Comparison of ENCODE assay signal across 8 cellular contexts in genomic region chr19:54209748-54210494, GRCh38. TPM values are rescaled to one million over a fixed set of nuclear protein-coding genes. Genes with fewer than 3 reads are reported as not detected.
DNase-seq lines count a peak whose midpoint lies in the region; ATAC-seq and TF ChIP-seq lines count a peak whose summit lies in the region.

No MANE protein-coding gene starts in this region.

- peaks cover 66% of the 10 kb centered on the region for H3K4me1 Mint-ChIP-seq in activated naive CD4-positive, alpha-beta T cell treated with anti-CD3 and anti-CD28 coated beads for 36 hours (ENCODE audit: low read depth)
- peaks cover 64% of the 10 kb centered on the region for H3K4me1 Mint-ChIP-seq in activated T-cell treated with anti-CD3 and anti-CD28 coated beads, Interleukin-2, amount 50 U/mL, for 4 hours (ENCODE audit: low read depth)
- H3K4me1 Mint-ChIP-seq in nephron = peaks cover 41% of the 10 kb centered on the region

- H3K36me3 ChIP-seq in MM.1S (replicated peaks; ENCODE audit: insufficient read depth, low read length) = peaks cover 16% of the 10 kb centered on the region

- peaks cover 50% of the 10 kb centered on the region for H4K20me1 ChIP-seq in MM.1S (ENCODE audit: insufficient read depth, low read length)

- no peak overlapping the region for H3K4me3 Mint-ChIP-seq in activated naive CD4-positive, alpha-beta T cell treated with anti-CD3 and anti-CD28 coated beads for 36 hours
- H3K4me3 Mint-ChIP-seq in activated T-cell treated with anti-CD3 and anti-CD28 coated beads, Interleukin-2, amount 50 U/mL, for 4 hours = peak overlapping the region; percentile 1
- peak overlapping the region; percentile 5 to 69 (median 36) for H3K4me3 Mint-ChIP-seq in nephron

- H3K4me1 ChIP-seq in MM.1S (ENCODE audit: low read length) = peaks cover 9% of the 10 kb centered on the region; the same call in 1 of the 2 replicates

- no peak overlapping the region for H3K4me2 ChIP-seq in MM.1S (ENCODE audit: low read depth, low read length)

- no peak overlapping the region for H3K27ac ChIP-seq in MM.1S (ENCODE audit: low read length)

- CTCF ChIA-PET in activated naive CD4-positive, alpha-beta T cell treated with anti-CD3 and anti-CD28 coated beads for 36 hours (lab: Charles Lee) = interaction anchor here (0.7 kb wide), 1 partner anchor 98 kb away, joined by 7 read pairs; no protein-coding TSS in a partner anchor

- no peaks in the 10 kb centered on the region for H3K27me3 ChIP-seq in MM.1S (replicated peaks; ENCODE audit: insufficient read depth, low read length)

- peak overlapping the region; percentile 73 for H3K27ac Mint-ChIP-seq in activated naive CD4-positive, alpha-beta T cell treated with anti-CD3 and anti-CD28 coated beads for 36 hours
- H3K27ac Mint-ChIP-seq in nephron = peak overlapping the region; percentile 73 to 93 (median 84)

- no peak for DNase-seq in activated naive CD4-positive, alpha-beta T cell treated with anti-CD3 and anti-CD28 coated beads for 36 hours
- DNase-seq in activated naive CD4-positive, alpha-beta T cell treated with Interleukin-2 at 50 U/mL for 16 hours = no peak
- peak; percentile 66 for DNase-seq in NCI-H2171 treated with DMSO at 0.1 percent for 48 hours (lab: John Stamatoyannopoulos, UW)
- no peak for DNase-seq in activated T-cell treated with anti-CD3 and anti-CD28 coated beads, Interleukin-2, amount 50 U/mL, for 4 hours
- DNase-seq in fibroblast of the aortic adventitia (ENCODE audit: low read depth) = peak; percentile 97
- no peak for DNase-seq in MM.1S

- H3K27me3 Mint-ChIP-seq in activated naive CD4-positive, alpha-beta T cell treated with anti-CD3 and anti-CD28 coated beads for 36 hours (ENCODE audit: low read depth) = no peaks in the 10 kb centered on the region
- H3K27me3 Mint-ChIP-seq in activated T-cell treated with anti-CD3 and anti-CD28 coated beads, Interleukin-2, amount 50 U/mL, for 4 hours (ENCODE audit: low read depth) = no peaks in the 10 kb centered on the region
- no peaks in the 10 kb centered on the region for H3K27me3 Mint-ChIP-seq in nephron (ENCODE audit: low read depth)

- H3K9me3 ChIP-seq in MM.1S (replicated peaks; ENCODE audit: insufficient read depth, low read length) = no peaks in the 10 kb centered on the region

- TF ChIP-seq CTCF in fibroblast of the aortic adventitia (IDR thresholded peaks at IDR 0.05; ENCODE audit: insufficient read depth, low read length) (no peak), nephron (IDR thresholded peaks at IDR 0.05; ENCODE audit: unreplicated experiment in 3 of 3) (no peak), MM.1S (IDR thresholded peaks at IDR 0.05; ENCODE audit: low read length) (no peak)

- intact Hi-C loops in activated naive CD4-positive, alpha-beta T cell treated with anti-CD3 and anti-CD28 coated beads for 36 hours (cut with micrococcal nuclease) = loop anchor here (2.0 to 5.0 kb wide), 2 partner anchors 19 to 343 kb away; partner anchors contain the start of genes MYADM and TSEN34

- peaks cover 61% of the 10 kb centered on the region for H3K36me3 Mint-ChIP-seq in activated naive CD4-positive, alpha-beta T cell treated with anti-CD3 and anti-CD28 coated beads for 36 hours (ENCODE audit: low read depth)
- peaks cover 35% of the 10 kb centered on the region for H3K36me3 Mint-ChIP-seq in activated T-cell treated with anti-CD3 and anti-CD28 coated beads, Interleukin-2, amount 50 U/mL, for 4 hours (ENCODE audit: insufficient read depth)
- peaks cover 58% of the 10 kb centered on the region for H3K36me3 Mint-ChIP-seq in nephron (ENCODE audit: low read depth)

- no peaks in the 10 kb centered on the region for H3K9me3 Mint-ChIP-seq in activated naive CD4-positive, alpha-beta T cell treated with anti-CD3 and anti-CD28 coated beads for 36 hours
- no peaks in the 10 kb centered on the region for H3K9me3 Mint-ChIP-seq in activated T-cell treated with anti-CD3 and anti-CD28 coated beads, Interleukin-2, amount 50 U/mL, for 4 hours
- no peaks in the 10 kb centered on the region for H3K9me3 Mint-ChIP-seq in nephron

- H3K79me2 ChIP-seq in MM.1S (ENCODE audit: low read length) = peaks cover 23% of the 10 kb centered on the region

- H3F3A ChIP-seq in MM.1S (ENCODE audit: insufficient read depth, low read length) = peaks cover 60% of the 10 kb centered on the region

- H3K4me3 ChIP-seq in fibroblast of the aortic adventitia (ENCODE audit: low read depth, low read length) (no peak overlapping the region), MM.1S (ENCODE audit: low read length) (no peak overlapping the region)

- peak in 1 of 2 donors; percentile 1 for ATAC-seq in activated T-cell treated with anti-CD3 and anti-CD28 coated beads, Interleukin-2, amount 50 U/mL, for 4 hours
- no peak for ATAC-seq in HG03039 (IDR thresholded peaks at IDR 0.05; ENCODE audit: unreplicated experiment)

- H2AFZ ChIP-seq in MM.1S (ENCODE audit: low read length) = no peak overlapping the region

- H3K9me2 ChIP-seq in MM.1S (replicated peaks; ENCODE audit: insufficient read depth, low read length) = no peaks in the 10 kb centered on the region

- H3K9ac ChIP-seq in MM.1S (ENCODE audit: low read length) = no peak overlapping the region

RNA-seq across cellular contexts. Expression of gene RPS9, which starts 9.3 kb away (rescaled TPM):
- 1,000 to 10,000 TPM; 1,883 to 1,912 TPM for total RNA-seq in activated naive CD4-positive, alpha-beta T cell treated with anti-CD3 and anti-CD28 coated beads for 36 hours
- 1,000 to 10,000 TPM; 2,430 to 2,508 (median 2,489) TPM for total RNA-seq in activated T-cell treated with anti-CD3 and anti-CD28 coated beads, Interleukin-2, amount 50 U/mL, for 4 hours
- 1,882 and 1,909 TPM in 2 replicates for total RNA-seq in fibroblast of the aortic adventitia (ENCODE audit: low replicate concordance)

RNA-seq across cellular contexts. Expression of gene LILRB3, which starts 12.9 kb away (rescaled TPM):
- total RNA-seq in activated naive CD4-positive, alpha-beta T cell treated with anti-CD3 and anti-CD28 coated beads for 36 hours = not detected
- total RNA-seq in activated T-cell treated with anti-CD3 and anti-CD28 coated beads, Interleukin-2, amount 50 U/mL, for 4 hours = not detected
- total RNA-seq in fibroblast of the aortic adventitia (ENCODE audit: low replicate concordance) = not detected in 2 replicates

RNA-seq across cellular contexts. Expression of gene TSEN34, which starts 18.8 kb away (rescaled TPM):
- total RNA-seq in activated naive CD4-positive, alpha-beta T cell treated with anti-CD3 and anti-CD28 coated beads for 36 hours = 1 to 10 TPM; 8.0 to 8.5 TPM
- total RNA-seq in activated T-cell treated with anti-CD3 and anti-CD28 coated beads, Interleukin-2, amount 50 U/mL, for 4 hours = 10 to 100 TPM; 22.7 to 29.1 (median 25.9) TPM
- 42.8 and 67.6 TPM in 2 replicates for total RNA-seq in fibroblast of the aortic adventitia (ENCODE audit: low replicate concordance)

RNA-seq across cellular contexts. Expression of gene MBOAT7, which starts 20.5 kb away (rescaled TPM):
- 10 to 100 TPM; 33.7 to 36.1 TPM for total RNA-seq in activated naive CD4-positive, alpha-beta T cell treated with anti-CD3 and anti-CD28 coated beads for 36 hours
- 100 to 1,000 TPM in 2 of 3 donors, 10 to 100 TPM in 1; 96.3 to 122 (median 108) TPM for total RNA-seq in activated T-cell treated with anti-CD3 and anti-CD28 coated beads, Interleukin-2, amount 50 U/mL, for 4 hours
- 46.9 and 48.7 TPM in 2 replicates for total RNA-seq in fibroblast of the aortic adventitia (ENCODE audit: low replicate concordance)

RNA-seq across cellular contexts. Expression of gene LILRA6, which starts 32.7 kb away (rescaled TPM):
- total RNA-seq in activated naive CD4-positive, alpha-beta T cell treated with anti-CD3 and anti-CD28 coated beads for 36 hours = not detected
- total RNA-seq in activated T-cell treated with anti-CD3 and anti-CD28 coated beads, Interleukin-2, amount 50 U/mL, for 4 hours = not detected
- total RNA-seq in fibroblast of the aortic adventitia (ENCODE audit: low replicate concordance) = not detected in 2 replicates

Comparison
In these comparisons a context has a peak if more than half of its experiments do, and no peak if none do; other contexts are left out.
1. DNase-seq: peak in NCI-H2171 treated with DMSO at 0.1 percent for 48 hours (single experiment) and fibroblast of the aortic adventitia (single experiment); none in activated naive CD4-positive, alpha-beta T cell treated with anti-CD3 and anti-CD28 coated beads for 36 hours (single experiment), activated naive CD4-positive, alpha-beta T cell treated with Interleukin-2 at 50 U/mL for 16 hours (single experiment), activated T-cell treated with anti-CD3 and anti-CD28 coated beads, Interleukin-2, amount 50 U/mL, for 4 hours (single experiment) and MM.1S (single experiment).